Comparison of ENCODE assay signal across 1 cellular context in the genomic region with DNA sequence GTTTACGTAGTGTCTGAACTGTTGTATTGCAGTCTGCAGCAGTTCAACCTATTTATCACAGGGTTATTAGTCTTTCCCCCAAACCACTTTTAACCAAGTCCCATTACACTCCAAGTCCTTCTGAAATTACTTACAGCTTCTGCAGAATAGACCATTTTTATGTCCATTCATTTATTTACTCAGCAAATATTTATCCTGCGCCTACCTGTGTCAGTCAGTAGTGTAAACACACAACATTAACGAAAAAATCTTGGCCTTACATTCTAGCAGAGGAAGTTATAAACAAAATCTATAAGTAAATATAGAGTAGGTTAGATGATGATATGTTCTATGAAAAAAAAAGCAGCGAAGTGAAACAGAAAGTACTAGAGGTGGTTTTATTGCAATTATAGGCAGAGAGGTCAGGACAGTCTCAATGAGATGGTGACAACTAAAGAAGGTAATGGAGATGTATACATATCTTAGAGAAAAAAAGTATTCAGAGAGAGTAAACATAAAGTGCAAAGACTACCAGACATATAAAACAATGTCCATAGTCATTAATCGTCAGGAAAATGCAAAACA.
A peak's percentile ranks its signal among the peaks of the same experiment; 100 is the strongest.
TF ChIP-seq lines count a peak whose summit lies in the region.

No MANE protein-coding gene starts in this region.

TF ChIP-seq in HepG2, 621 proteins besides CTCF, POLR2A, EP300 and RAD21 (continued from another document):
- TF ChIP-seq, protein P1, sequence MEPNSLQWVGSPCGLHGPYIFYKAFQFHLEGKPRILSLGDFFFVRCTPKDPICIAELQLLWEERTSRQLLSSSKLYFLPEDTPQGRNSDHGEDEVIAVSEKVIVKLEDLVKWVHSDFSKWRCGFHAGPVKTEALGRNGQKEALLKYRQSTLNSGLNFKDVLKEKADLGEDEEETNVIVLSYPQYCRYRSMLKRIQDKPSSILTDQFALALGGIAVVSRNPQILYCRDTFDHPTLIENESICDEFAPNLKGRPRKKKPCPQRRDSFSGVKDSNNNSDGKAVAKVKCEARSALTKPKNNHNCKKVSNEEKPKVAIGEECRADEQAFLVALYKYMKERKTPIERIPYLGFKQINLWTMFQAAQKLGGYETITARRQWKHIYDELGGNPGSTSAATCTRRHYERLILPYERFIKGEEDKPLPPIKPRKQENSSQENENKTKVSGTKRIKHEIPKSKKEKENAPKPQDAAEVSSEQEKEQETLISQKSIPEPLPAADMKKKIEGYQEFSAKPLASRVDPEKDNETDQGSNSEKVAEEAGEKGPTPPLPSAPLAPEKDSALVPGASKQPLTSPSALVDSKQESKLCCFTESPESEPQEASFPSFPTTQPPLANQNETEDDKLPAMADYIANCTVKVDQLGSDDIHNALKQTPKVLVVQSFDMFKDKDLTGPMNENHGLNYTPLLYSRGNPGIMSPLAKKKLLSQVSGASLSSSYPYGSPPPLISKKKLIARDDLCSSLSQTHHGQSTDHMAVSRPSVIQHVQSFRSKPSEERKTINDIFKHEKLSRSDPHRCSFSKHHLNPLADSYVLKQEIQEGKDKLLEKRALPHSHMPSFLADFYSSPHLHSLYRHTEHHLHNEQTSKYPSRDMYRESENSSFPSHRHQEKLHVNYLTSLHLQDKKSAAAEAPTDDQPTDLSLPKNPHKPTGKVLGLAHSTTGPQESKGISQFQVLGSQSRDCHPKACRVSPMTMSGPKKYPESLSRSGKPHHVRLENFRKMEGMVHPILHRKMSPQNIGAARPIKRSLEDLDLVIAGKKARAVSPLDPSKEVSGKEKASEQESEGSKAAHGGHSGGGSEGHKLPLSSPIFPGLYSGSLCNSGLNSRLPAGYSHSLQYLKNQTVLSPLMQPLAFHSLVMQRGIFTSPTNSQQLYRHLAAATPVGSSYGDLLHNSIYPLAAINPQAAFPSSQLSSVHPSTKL (CRISPR knock-in tag; IDR thresholded peaks at IDR 0.05): peak; percentile 26; the same call in 1 of the 2 replicates
